1 cellular context compared by ENCODE assay signal in genomic region chr21:15054606-15055239, GRCh38.
TF ChIP-seq lines count a peak whose summit lies in the region.

No MANE protein-coding gene starts in this region.

TF ChIP-seq in HepG2, 621 proteins besides CTCF, POLR2A, EP300 and RAD21:
- no peak for TF ChIP-seq THAP9 (CRISPR knock-in tag; IDR thresholded peaks at IDR 0.05; ENCODE audit: borderline replicate concordance)
- no peak for TF ChIP-seq CSRNP2 (CRISPR knock-in tag; conservative IDR thresholded peaks at IDR 0.05; ENCODE audit: low read depth)
- no peak for TF ChIP-seq BCLAF1 (IDR thresholded peaks at IDR 0.05)
- TF ChIP-seq TBP (CRISPR knock-in tag; IDR thresholded peaks at IDR 0.05): no peak
- no peak for TF ChIP-seq ZNF34 (CRISPR knock-in tag; IDR thresholded peaks at IDR 0.05; ENCODE audit: borderline replicate concordance)
- peak; percentile 64 for TF ChIP-seq RBM22 (optimal IDR thresholded peaks at IDR 0.05; ENCODE audit: low read length)
- no peak for TF ChIP-seq ZNF619 (CRISPR knock-in tag; IDR thresholded peaks at IDR 0.05)
